ENCODE assay signal across 8 cellular contexts in the genomic region with DNA sequence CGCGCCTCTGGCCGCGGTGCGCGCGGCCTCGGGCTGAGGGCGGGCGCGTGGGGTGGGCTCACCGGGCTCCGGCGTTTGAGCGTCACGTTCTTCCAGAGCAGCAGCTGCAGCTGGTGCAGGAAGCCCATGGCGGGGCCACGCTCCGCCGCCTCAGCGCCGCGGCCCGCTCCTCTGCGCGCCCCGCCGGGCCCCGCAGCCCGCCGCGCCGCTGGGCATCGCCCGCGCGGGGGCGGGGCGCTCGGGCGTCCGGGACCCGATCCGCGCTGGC. TPM values are rescaled to one million over a fixed set of nuclear protein-coding genes. Genes with fewer than 3 reads are reported as not detected.
DNase-seq lines count a peak whose midpoint lies in the region; ATAC-seq and TF ChIP-seq lines count a peak whose summit lies in the region.

A gene with protein sequence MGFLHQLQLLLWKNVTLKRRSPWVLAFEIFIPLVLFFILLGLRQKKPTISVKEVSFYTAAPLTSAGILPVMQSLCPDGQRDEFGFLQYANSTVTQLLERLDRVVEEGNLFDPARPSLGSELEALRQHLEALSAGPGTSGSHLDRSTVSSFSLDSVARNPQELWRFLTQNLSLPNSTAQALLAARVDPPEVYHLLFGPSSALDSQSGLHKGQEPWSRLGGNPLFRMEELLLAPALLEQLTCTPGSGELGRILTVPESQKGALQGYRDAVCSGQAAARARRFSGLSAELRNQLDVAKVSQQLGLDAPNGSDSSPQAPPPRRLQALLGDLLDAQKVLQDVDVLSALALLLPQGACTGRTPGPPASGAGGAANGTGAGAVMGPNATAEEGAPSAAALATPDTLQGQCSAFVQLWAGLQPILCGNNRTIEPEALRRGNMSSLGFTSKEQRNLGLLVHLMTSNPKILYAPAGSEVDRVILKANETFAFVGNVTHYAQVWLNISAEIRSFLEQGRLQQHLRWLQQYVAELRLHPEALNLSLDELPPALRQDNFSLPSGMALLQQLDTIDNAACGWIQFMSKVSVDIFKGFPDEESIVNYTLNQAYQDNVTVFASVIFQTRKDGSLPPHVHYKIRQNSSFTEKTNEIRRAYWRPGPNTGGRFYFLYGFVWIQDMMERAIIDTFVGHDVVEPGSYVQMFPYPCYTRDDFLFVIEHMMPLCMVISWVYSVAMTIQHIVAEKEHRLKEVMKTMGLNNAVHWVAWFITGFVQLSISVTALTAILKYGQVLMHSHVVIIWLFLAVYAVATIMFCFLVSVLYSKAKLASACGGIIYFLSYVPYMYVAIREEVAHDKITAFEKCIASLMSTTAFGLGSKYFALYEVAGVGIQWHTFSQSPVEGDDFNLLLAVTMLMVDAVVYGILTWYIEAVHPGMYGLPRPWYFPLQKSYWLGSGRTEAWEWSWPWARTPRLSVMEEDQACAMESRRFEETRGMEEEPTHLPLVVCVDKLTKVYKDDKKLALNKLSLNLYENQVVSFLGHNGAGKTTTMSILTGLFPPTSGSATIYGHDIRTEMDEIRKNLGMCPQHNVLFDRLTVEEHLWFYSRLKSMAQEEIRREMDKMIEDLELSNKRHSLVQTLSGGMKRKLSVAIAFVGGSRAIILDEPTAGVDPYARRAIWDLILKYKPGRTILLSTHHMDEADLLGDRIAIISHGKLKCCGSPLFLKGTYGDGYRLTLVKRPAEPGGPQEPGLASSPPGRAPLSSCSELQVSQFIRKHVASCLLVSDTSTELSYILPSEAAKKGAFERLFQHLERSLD (N-terminal part only) (minus strand): TSS at position 225 of the 268 bp plus-strand sequence. CDS start 97 bp downstream, at position 128.

- H3K4me1 ChIP-seq in SK-N-SH (ENCODE audit: control insufficient read depth in 1 of 2, insufficient read depth in 2 of 2, low read depth in 1 of 2, low read length in 1 of 2) (peaks cover 5 to 49% of the 10 kb centered on the region in 2 experiments; a peak in 1 of 4 replicates), adipocyte (ENCODE audit: control insufficient read depth, insufficient read depth, low read length) (peaks cover 20% of the 10 kb centered on the region), iPS-18a (ENCODE audit: control insufficient read depth, low read depth, low read length) (no peaks in the 10 kb centered on the region), smooth muscle cell (ENCODE audit: low read depth) (peaks cover 14% of the 10 kb centered on the region)

- ATAC-seq in SK-N-SH treated with all-trans-retinoic acid at 6 μM for 48 hours (no peak), GM18858 (IDR thresholded peaks at IDR 0.05; ENCODE audit: unreplicated experiment) (no peak), GM19395 (IDR thresholded peaks at IDR 0.05; ENCODE audit: unreplicated experiment) (no peak)

- CTCF ChIA-PET in SK-N-SH (lab: Yijun Ruan, JAX), result interaction anchor here (1.1 to 15.1 kb wide), 18 partner anchors 8 to 260 kb away, joined by 3 to 350 read pairs (median 11); a partner anchor contains a TSS

- no peaks in the 10 kb centered on the region for H3K36me3 ChIP-seq in SK-N-SH (replicated peaks in 1 of 2; ENCODE audit: control insufficient read depth in 1 of 2, insufficient read depth in 2 of 2, low read length in 1 of 2)
- H3K36me3 ChIP-seq in adipocyte (ENCODE audit: control insufficient read depth, insufficient read depth, low read length, severe bottlenecking), result no peaks in the 10 kb centered on the region
- no peaks in the 10 kb centered on the region for H3K36me3 ChIP-seq in iPS-18a (ENCODE audit: control insufficient read depth, low read depth, low read length)
- H3K36me3 ChIP-seq in smooth muscle cell (ENCODE audit: low read depth), result no peaks in the 10 kb centered on the region

- DNase-seq in SK-N-SH (no peak), adipocyte (ENCODE audit: low read depth) (no peak), smooth muscle cell (lab: John Stamatoyannopoulos, UW; ENCODE audit: unreplicated experiment) (no peak), LoVo (ENCODE audit: low spot score) (no peak)

- no peaks in the 10 kb centered on the region for H3K27me3 ChIP-seq in SK-N-SH (ENCODE audit: insufficient read depth)
- H3K27me3 ChIP-seq in adipocyte (replicated peaks; ENCODE audit: control insufficient read depth, insufficient read depth, low read length), result no peaks in the 10 kb centered on the region
- H3K27me3 ChIP-seq in iPS-18a (ENCODE audit: control insufficient read depth, insufficient read depth, low read length), result peaks cover 27% of the 10 kb centered on the region
- no peaks in the 10 kb centered on the region for H3K27me3 ChIP-seq in smooth muscle cell (ENCODE audit: low read depth)

- H2AFZ ChIP-seq in SK-N-SH (ENCODE audit: low read depth), result 0 out of 2 replicates have a peak within 1 kb of the TSS, but pooled peaks have one; percentile 29
- H2AFZ ChIP-seq in smooth muscle cell (ENCODE audit: low read depth), result peak within 1 kb of the TSS; percentile 96

- no peaks in the 10 kb centered on the region for H3K9me2 ChIP-seq in SK-N-SH

- no peaks in the 10 kb centered on the region for H4K20me1 ChIP-seq in SK-N-SH (ENCODE audit: insufficient read depth)
- peaks cover 5% of the 10 kb centered on the region for H4K20me1 ChIP-seq in smooth muscle cell (ENCODE audit: low read depth)

- H3F3A ChIP-seq in SK-N-SH (replicated peaks; ENCODE audit: insufficient read depth) (no peaks in the 10 kb centered on the region), smooth muscle cell (ENCODE audit: low read depth) (no peaks in the 10 kb centered on the region)

- H3K4me3 ChIP-seq in SK-N-SH (ENCODE audit: low read depth in 2 of 2, low read length in 1 of 2), result peak within 1 kb of the TSS; percentile 62 to 73
- peak within 1 kb of the TSS; percentile 82 for H3K4me3 ChIP-seq in adipocyte (ENCODE audit: low read length)
- H3K4me3 ChIP-seq in iPS-18a (ENCODE audit: low read length), result peak within 1 kb of the TSS; percentile 50
- H3K4me3 ChIP-seq in smooth muscle cell, result peak within 1 kb of the TSS; percentile 77

- no peaks in the 10 kb centered on the region for H3K9me3 ChIP-seq in SK-N-SH
- no peaks in the 10 kb centered on the region for H3K9me3 ChIP-seq in adipocyte (ENCODE audit: control insufficient read depth, low read length)
- H3K9me3 ChIP-seq in iPS-18a (ENCODE audit: control insufficient read depth, low read depth, low read length), result no peaks in the 10 kb centered on the region
- H3K9me3 ChIP-seq in smooth muscle cell (replicated peaks; ENCODE audit: low read depth), result no peaks in the 10 kb centered on the region

- POLR2A ChIA-PET in SK-N-SH (lab: Yijun Ruan, JAX), result no interaction called here

- no peak for TF ChIP-seq EP300 in SK-N-SH (IDR thresholded peaks at IDR 0.05; ENCODE audit: borderline replicate concordance in 1 of 2, low read depth in 1 of 2, low read length in 1 of 2)

- TF ChIP-seq RAD21 in SK-N-SH (IDR thresholded peaks at IDR 0.05; ENCODE audit: low read length), result no peak

- H3K79me2 ChIP-seq in SK-N-SH (ENCODE audit: insufficient read depth), result 0 out of 2 replicates have a peak, but pooled peaks cover 3% of the 10 kb centered on the region
- H3K79me2 ChIP-seq in smooth muscle cell (ENCODE audit: low read depth), result no peaks in the 10 kb centered on the region

- H3K4me2 ChIP-seq in SK-N-SH (peak within 1 kb of the TSS; percentile 99), smooth muscle cell (peak within 1 kb of the TSS; percentile 100)

- H3K27ac ChIP-seq in SK-N-SH (ENCODE audit: low read depth in 2 of 2, low read length in 1 of 2) (peak within 1 kb of the TSS in 1 of 2 experiments; percentile 83; a peak in 2 of 4 replicates), iPS-18a (ENCODE audit: low read length) (no peak within 1 kb of the TSS), smooth muscle cell (ENCODE audit: low read depth) (no peak within 1 kb of the TSS)

- peak within 1 kb of the TSS; percentile 36; the same call in 1 of the 2 replicates for H3K9ac ChIP-seq in SK-N-SH
- H3K9ac ChIP-seq in adipocyte (ENCODE audit: low read length), result peak within 1 kb of the TSS; percentile 84
- H3K9ac ChIP-seq in iPS-18a (ENCODE audit: low read length), result no peak within 1 kb of the TSS
- H3K9ac ChIP-seq in smooth muscle cell (ENCODE audit: low read depth), result no peak within 1 kb of the TSS

- no CpG with 5 or more reads among the region's 45 CpGs for WGBS in SK-N-SH (ENCODE audit: low lambda C conversion rate)
- 2% methylated on average over 18 of the region's 45 CpGs for WGBS in smooth muscle cell (ENCODE audit: low lambda C conversion rate)

- TF ChIP-seq CTCF in SK-N-SH (IDR thresholded peaks at IDR 0.05), result no peak
- no peak for TF ChIP-seq CTCF in smooth muscle cell (IDR thresholded peaks at IDR 0.05; ENCODE audit: borderline replicate concordance, insufficient read depth, poor library complexity, severe bottlenecking)

TF ChIP-seq in SK-N-SH, 30 proteins besides CTCF, POLR2A, EP300 and RAD21 (continues in another document):
- TF ChIP-seq ELF1 (IDR thresholded peaks at IDR 0.05) (no peak), MXI1 (IDR thresholded peaks at IDR 0.05; ENCODE audit: low read depth, low read length) (0 out of 2 replicates have a peak, but pooled peaks have one; percentile 20), RXRA (IDR thresholded peaks at IDR 0.05; ENCODE audit: borderline replicate concordance, low read depth) (no peak)

TF ChIP-seq in SK-N-SH treated with all-trans-retinoic acid at 6 μM for 48 hours, 23 proteins besides CTCF, POLR2A, EP300 and RAD21:
- TF ChIP-seq, protein P1, sequence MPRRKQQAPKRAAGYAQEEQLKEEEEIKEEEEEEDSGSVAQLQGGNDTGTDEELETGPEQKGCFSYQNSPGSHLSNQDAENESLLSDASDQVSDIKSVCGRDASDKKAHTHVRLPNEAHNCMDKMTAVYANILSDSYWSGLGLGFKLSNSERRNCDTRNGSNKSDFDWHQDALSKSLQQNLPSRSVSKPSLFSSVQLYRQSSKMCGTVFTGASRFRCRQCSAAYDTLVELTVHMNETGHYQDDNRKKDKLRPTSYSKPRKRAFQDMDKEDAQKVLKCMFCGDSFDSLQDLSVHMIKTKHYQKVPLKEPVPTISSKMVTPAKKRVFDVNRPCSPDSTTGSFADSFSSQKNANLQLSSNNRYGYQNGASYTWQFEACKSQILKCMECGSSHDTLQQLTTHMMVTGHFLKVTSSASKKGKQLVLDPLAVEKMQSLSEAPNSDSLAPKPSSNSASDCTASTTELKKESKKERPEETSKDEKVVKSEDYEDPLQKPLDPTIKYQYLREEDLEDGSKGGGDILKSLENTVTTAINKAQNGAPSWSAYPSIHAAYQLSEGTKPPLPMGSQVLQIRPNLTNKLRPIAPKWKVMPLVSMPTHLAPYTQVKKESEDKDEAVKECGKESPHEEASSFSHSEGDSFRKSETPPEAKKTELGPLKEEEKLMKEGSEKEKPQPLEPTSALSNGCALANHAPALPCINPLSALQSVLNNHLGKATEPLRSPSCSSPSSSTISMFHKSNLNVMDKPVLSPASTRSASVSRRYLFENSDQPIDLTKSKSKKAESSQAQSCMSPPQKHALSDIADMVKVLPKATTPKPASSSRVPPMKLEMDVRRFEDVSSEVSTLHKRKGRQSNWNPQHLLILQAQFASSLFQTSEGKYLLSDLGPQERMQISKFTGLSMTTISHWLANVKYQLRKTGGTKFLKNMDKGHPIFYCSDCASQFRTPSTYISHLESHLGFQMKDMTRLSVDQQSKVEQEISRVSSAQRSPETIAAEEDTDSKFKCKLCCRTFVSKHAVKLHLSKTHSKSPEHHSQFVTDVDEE (CRISPR knock-in tag; IDR thresholded peaks at IDR 0.05), result no peak
- TF ChIP-seq ZFP3 (CRISPR knock-in tag; IDR thresholded peaks at IDR 0.05), result no peak
TF ChIP-seq in SK-N-SH treated with all-trans-retinoic acid at 6 μM for 48 hours: peak in this region for 0.

RNA-seq across cellular contexts. Expression of the gene that starts here (rescaled TPM):
- polyA plus RNA-seq in SK-N-SH (2012; rRNA removed), result 26.0 and 34.7 TPM in 2 replicates
- polyA plus RNA-seq in SK-N-SH (2012; cell fraction: cytosol; rRNA removed), result 9.4 and 18.2 TPM in 2 replicates
- 144 and 152 TPM in 2 replicates for polyA plus RNA-seq in SK-N-SH (2012; cell fraction: nucleus; rRNA removed)
- total RNA-seq in smooth muscle cell, result 15.9 and 23.0 TPM in 2 replicates
- 26.2 and 29.0 TPM in 2 replicates for polyA plus RNA-seq in smooth muscle cell

Comparison
In these comparisons a context has a peak if more than half of its experiments do, and no peak if none do; other contexts are left out.
1. H3K9ac ChIP-seq: peak in SK-N-SH (single experiment) and adipocyte (single experiment); none in iPS-18a (single experiment) and smooth muscle cell (single experiment).
2. Peak in every context shown above with its lines, with median percentiles within 50 percentile points of each other: H3K4me3 ChIP-seq.